ENCODE assay signal across 11 cellular contexts in genomic region chr13:106867249-106867648, GRCh38.
DNase-seq lines count a peak whose midpoint lies in the region; ATAC-seq, FAIRE-seq and TF ChIP-seq lines count a peak whose summit lies in the region.
"Had no signal": no experiment of that assay in that cellular context is flagged by ENCODE, and none has a peak within 500 bp of the region (broad histone marks: within the 10 kb centered on the region; RNA-seq: fewer than 3 reads in every experiment).

No MANE protein-coding gene starts in this region.

- H3K4me3 ChIP-seq in GM12878 (no peak overlapping the region), smooth muscle cell (peak overlapping the region; percentile 0), OCI-LY7 (ENCODE audit: low read depth, low read length, poor library complexity, severe bottlenecking) (no peak overlapping the region)
- H3K4me3 ChIP-seq: K562 had no signal

- peak; percentile 17 for DNase-seq in ELF-1 (ENCODE audit: low read depth, low spot score)
- DNase-seq in GM12878 (ENCODE audit: low read depth, low spot score), result no peak
- peak; percentile 25 for DNase-seq in kidney tubule cell (ENCODE audit: low spot score)
- DNase-seq in smooth muscle cell (lab: John Stamatoyannopoulos, UW; ENCODE audit: unreplicated experiment), result no peak
- no peak for DNase-seq in activated T-cell treated with anti-CD3 and anti-CD28 coated beads for 4 hours
- DNase-seq in OCI-LY7 (ENCODE audit: low spot score), result no peak
- no peak for DNase-seq in central memory CD4-positive, alpha-beta T cell
- DNase-seq: activated CD4-positive, alpha-beta T cell treated with anti-CD3 and anti-CD28 coated beads, Interleukin-2, amount 50 U/mL, for 4 hours; NCI-H2227 treated with DMSO at 0.1 percent for 48 hours had no signal

- in situ Hi-C loops in GM12878 (cut with MboI), result no loop called here

- H4K20me1 ChIP-seq in GM12878 (ENCODE audit: control insufficient read depth, insufficient read depth) (no peaks in the 10 kb centered on the region), smooth muscle cell (ENCODE audit: low read depth) (no peaks in the 10 kb centered on the region), OCI-LY7 (ENCODE audit: insufficient read depth, low read length) (no peaks in the 10 kb centered on the region)

- no peak for TF ChIP-seq POLR2A in GM12878 (IDR thresholded peaks at IDR 0.05; ENCODE audit: low read depth, low read length)

- TF ChIP-seq CTCF in GM12878 (IDR thresholded peaks at IDR 0.05 in 2 of 3, conservative IDR thresholded peaks at IDR 0.05 in 1 of 3; ENCODE audit: control insufficient read depth in 2 of 3, extremely low read depth in 1 of 3, insufficient read depth in 1 of 3, low read depth in 3 of 3, low read length in 3 of 3) (no peak), smooth muscle cell (IDR thresholded peaks at IDR 0.05; ENCODE audit: borderline replicate concordance, insufficient read depth, poor library complexity, severe bottlenecking) (no peak), OCI-LY7 (conservative IDR thresholded peaks at IDR 0.05; ENCODE audit: low read length) (no peak)

- TF ChIP-seq RAD21 in GM12878 (IDR thresholded peaks at IDR 0.05; ENCODE audit: insufficient read depth, low read depth, low read length), result no peak

- H3K4me2 ChIP-seq in GM12878 (ENCODE audit: control insufficient read depth, insufficient read depth) (no peak overlapping the region), smooth muscle cell (no peak overlapping the region), OCI-LY7 (ENCODE audit: low read length) (no peak overlapping the region)

- WGBS in GM12878 (ENCODE audit: insufficient coverage, insufficient replicate concordance, low lambda C conversion rate, missing lambda C conversion rate), result 9% methylated on average over 13 of the region's 13 CpGs
- 71% methylated on average over 13 of the region's 13 CpGs for WGBS in smooth muscle cell (ENCODE audit: low lambda C conversion rate)

- SMC1A ChIA-PET in GM12878 (lab: Charles Lee; ENCODE audit: uncharacterized antibody, unreplicated experiment), result no interaction called here

- BruUV-seq in GM12878 (replicated peaks; lab: Mats Ljungman, UMichigan) (no TSS peak), OCI-LY7 (replicated peaks; lab: Mats Ljungman, UMichigan) (no TSS peak)

- RAD21 ChIA-PET in GM12878 (lab: Charles Lee; ENCODE audit: unreplicated experiment), result no interaction called here

- no peaks in the 10 kb centered on the region for H3F3A ChIP-seq in smooth muscle cell (ENCODE audit: low read depth)

- H3K9me3 ChIP-seq in GM12878 (replicated peaks; ENCODE audit: control insufficient read depth, insufficient read depth, low read length), result no peaks in the 10 kb centered on the region
- H3K9me3 ChIP-seq in smooth muscle cell (replicated peaks; ENCODE audit: low read depth), result no peaks in the 10 kb centered on the region
- H3K9me3 ChIP-seq in OCI-LY7 (ENCODE audit: low read length), result no peaks in the 10 kb centered on the region

- CTCF ChIA-PET in GM12878 (lab: Yijun Ruan, JAX) (no interaction called here), OCI-LY7 (lab: Charles Lee; ENCODE audit: unreplicated experiment) (no interaction called here)

- H3K27ac ChIP-seq in GM12878 (ENCODE audit: control insufficient read depth, insufficient read depth) (no peak overlapping the region), smooth muscle cell (ENCODE audit: low read depth) (no peak overlapping the region), OCI-LY7 (ENCODE audit: low read depth, low read length, poor library complexity, severe bottlenecking) (no peak overlapping the region)

- POLR2A ChIA-PET in GM12878 (lab: Charles Lee) (no interaction called here), OCI-LY7 (lab: Charles Lee) (no interaction called here)

- no peak for ATAC-seq in GM12878
- no peak for ATAC-seq in GM21825 (IDR thresholded peaks at IDR 0.05; ENCODE audit: unreplicated experiment)
- ATAC-seq: K562 had no signal

- H3K27me3 ChIP-seq in GM12878 (replicated peaks in 1 of 2; ENCODE audit: control insufficient read depth in 2 of 2, insufficient read depth in 2 of 2, low read length in 1 of 2), result no peaks in the 10 kb centered on the region
- no peaks in the 10 kb centered on the region for H3K27me3 ChIP-seq in smooth muscle cell (ENCODE audit: low read depth)

- 0 out of 2 replicates have a peak overlapping the region, but pooled peaks have one; percentile 17 for H2AFZ ChIP-seq in GM12878 (ENCODE audit: control insufficient read depth, low read depth, low read length)
- peak overlapping the region; percentile 58 for H2AFZ ChIP-seq in smooth muscle cell (ENCODE audit: low read depth)
- H2AFZ ChIP-seq in OCI-LY7 (ENCODE audit: low read length), result no peak overlapping the region

- intact Hi-C loops in GM12878 (cut with micrococcal nuclease; ENCODE audit: unreplicated experiment), result no loop called here
- intact Hi-C loops in OCI-LY7 (cut with micrococcal nuclease; ENCODE audit: unreplicated experiment), result no loop called here

- H3K9me2 ChIP-seq in OCI-LY7 (ENCODE audit: insufficient read depth, low read length), result no peaks in the 10 kb centered on the region

- FAIRE-seq in GM12878 (lab: Jason Lieb, UNC), result no peak
- FAIRE-seq: K562 had no signal

- H3K9ac ChIP-seq in GM12878 (ENCODE audit: control insufficient read depth, insufficient read depth, low read length), result no peak overlapping the region
- no peak overlapping the region for H3K9ac ChIP-seq in smooth muscle cell (ENCODE audit: low read depth)

- H3K36me3 ChIP-seq in GM12878 (ENCODE audit: control insufficient read depth in 2 of 2, insufficient read depth in 2 of 2, low read length in 1 of 2) (no peaks in the 10 kb centered on the region), smooth muscle cell (ENCODE audit: low read depth) (no peaks in the 10 kb centered on the region), OCI-LY7 (ENCODE audit: insufficient read depth, low read length) (no peaks in the 10 kb centered on the region)

- H3K4me1 ChIP-seq in GM12878 (ENCODE audit: control insufficient read depth, insufficient read depth, low read length) (no peaks in the 10 kb centered on the region), smooth muscle cell (ENCODE audit: low read depth) (peaks cover 6% of the 10 kb centered on the region), OCI-LY7 (ENCODE audit: insufficient read depth, low read length, poor library complexity, severe bottlenecking) (no peaks in the 10 kb centered on the region)

- H3K79me2 ChIP-seq in GM12878 (ENCODE audit: control insufficient read depth, insufficient read depth, low read length) (no peaks in the 10 kb centered on the region), smooth muscle cell (ENCODE audit: low read depth) (no peaks in the 10 kb centered on the region), OCI-LY7 (ENCODE audit: insufficient read depth, low read depth, low read length) (no peaks in the 10 kb centered on the region)

- TF ChIP-seq EP300 in GM12878 (IDR thresholded peaks at IDR 0.05; ENCODE audit: borderline replicate concordance in 1 of 2, control insufficient read depth in 1 of 2, low read depth in 2 of 2, low read length in 2 of 2), result no peak

TF ChIP-seq in GM12878, 131 proteins besides CTCF, POLR2A, EP300 and RAD21 (continues in another document):
- TF ChIP-seq ESRRA (IDR thresholded peaks at IDR 0.05; ENCODE audit: low read length) (no peak), BCL3 (IDR thresholded peaks at IDR 0.05; ENCODE audit: borderline replicate concordance, insufficient read depth, low read depth, low read length, poor library complexity, severe bottlenecking) (no peak), RUNX3 (IDR thresholded peaks at IDR 0.05; ENCODE audit: low read length) (no peak), CUX1 (IDR thresholded peaks at IDR 0.05; ENCODE audit: insufficient replicate concordance, low read depth, low read length) (no peak), CBFB (IDR thresholded peaks at IDR 0.05; ENCODE audit: low read depth) (no peak)

Comparison
In these comparisons a context has a peak if more than half of its experiments do, and no peak if none do; other contexts are left out.
1. DNase-seq: peak in ELF-1 (single experiment) and kidney tubule cell (single experiment); none in GM12878 (single experiment), smooth muscle cell (single experiment), activated T-cell treated with anti-CD3 and anti-CD28 coated beads for 4 hours (single experiment), OCI-LY7 (single experiment) and central memory CD4-positive, alpha-beta T cell (single experiment).